In genomic region chrX:149628768-149629167, GRCh38 we compare ENCODE assay signal across 22 cellular contexts. TPM values are rescaled to one million over a fixed set of nuclear protein-coding genes. Genes with fewer than 3 reads are reported as not detected.
DNase-seq lines count a peak whose midpoint lies in the region; ATAC-seq and TF ChIP-seq lines count a peak whose summit lies in the region.
"Had no signal": no experiment of that assay in that cellular context is flagged by ENCODE, and none has a peak within 500 bp of the region (broad histone marks: within the 10 kb centered on the region; RNA-seq: fewer than 3 reads in every experiment).

No MANE protein-coding gene starts in this region.

- peak overlapping the region; percentile 42 for H3K9ac ChIP-seq in endodermal cell (ENCODE audit: extremely low read depth, low read length, poor library complexity, severe bottlenecking)

- peaks cover 13% of the 10 kb centered on the region for H3K4me1 ChIP-seq in CD4-positive, CD25-positive, alpha-beta regulatory T cell (ENCODE audit: control insufficient read depth, insufficient read depth, low read length, poor library complexity, severe bottlenecking)
- H3K4me1 ChIP-seq in endodermal cell (ENCODE audit: control insufficient read depth, insufficient read depth, low read length) (peaks cover 8% of the 10 kb centered on the region), tibial artery (peaks cover 0 to 19% (median 0%) of the 10 kb centered on the region in 4 donors), transverse colon (peaks cover 0 to 15% (median 0%) of the 10 kb centered on the region in 4 donors)

- peaks cover 4% of the 10 kb centered on the region for H3K27me3 Mint-ChIP-seq in CD4-positive, CD25-positive, alpha-beta regulatory T cell
- no peaks in the 10 kb centered on the region for H3K27me3 Mint-ChIP-seq in Calu3 (ENCODE audit: unreplicated experiment)
- peaks cover 17% of the 10 kb centered on the region for H3K27me3 Mint-ChIP-seq in endodermal cell (ENCODE audit: insufficient read depth)
- no peaks in the 10 kb centered on the region for H3K27me3 Mint-ChIP-seq in natural killer cell (ENCODE audit: low read depth in 2 of 2)
- H3K27me3 Mint-ChIP-seq: CD4-positive, alpha-beta memory T cell had no signal

- H3K9me3 ChIP-seq in CD4-positive, CD25-positive, alpha-beta regulatory T cell (ENCODE audit: control insufficient read depth in 2 of 2, low read length in 2 of 2) = no peaks in the 10 kb centered on the region
- H3K9me3 ChIP-seq in endodermal cell (ENCODE audit: control insufficient read depth, low read length) = no peaks in the 10 kb centered on the region
- no peaks in the 10 kb centered on the region for H3K9me3 ChIP-seq in tibial artery
- no peaks in the 10 kb centered on the region for H3K9me3 ChIP-seq in transverse colon

- intact Hi-C loops in Calu3 (cut with micrococcal nuclease; ENCODE audit: unreplicated experiment) = no loop called here
- intact Hi-C loops in natural killer cell (cut with micrococcal nuclease) = no loop called here
- intact Hi-C loops in tibial artery (cut with DNase I; ENCODE audit: low total_unique reads) = no loop called here
- intact Hi-C loops in transverse colon (cut with DNase I; ENCODE audit: low total_unique reads) = no loop called here

- no peak overlapping the region for H3K4me3 ChIP-seq in CD4-positive, CD25-positive, alpha-beta regulatory T cell (ENCODE audit: low read depth, low read length)
- H3K4me3 ChIP-seq in endodermal cell (ENCODE audit: low read length) (peak overlapping the region; percentile 96), tibial artery (no peak overlapping the region), transverse colon (no peak overlapping the region)

- TF ChIP-seq CTCF in Calu3 (IDR thresholded peaks at IDR 0.05; ENCODE audit: unreplicated experiment) (no peak), endodermal cell (conservative IDR thresholded peaks at IDR 0.05) (no peak), natural killer cell (IDR thresholded peaks at IDR 0.05) (no peak), tibial artery (IDR thresholded peaks at IDR 0.05) (no peak), transverse colon (IDR thresholded peaks at IDR 0.05) (no peak)

- H3K4me3 Mint-ChIP-seq in CD4-positive, CD25-positive, alpha-beta regulatory T cell = peak overlapping the region in 3 of 4 donors; percentile 27 to 99 (median 42)
- H3K4me3 Mint-ChIP-seq in Calu3 (ENCODE audit: low read depth, unreplicated experiment) (no peak overlapping the region), endodermal cell (peak overlapping the region; percentile 87), natural killer cell (peak overlapping the region; percentile 21)
- H3K4me3 Mint-ChIP-seq: H9, HFFc6 had no signal

- no peaks in the 10 kb centered on the region for H3K36me3 ChIP-seq in CD4-positive, CD25-positive, alpha-beta regulatory T cell (ENCODE audit: control insufficient read depth, insufficient read depth, low read length)
- H3K36me3 ChIP-seq in endodermal cell (ENCODE audit: control insufficient read depth, insufficient read depth, low read length) (peaks cover 17% of the 10 kb centered on the region), tibial artery (no peaks in the 10 kb centered on the region), transverse colon (no peaks in the 10 kb centered on the region)

- H3K9me3 Mint-ChIP-seq in CD4-positive, CD25-positive, alpha-beta regulatory T cell = no peaks in the 10 kb centered on the region
- H3K9me3 Mint-ChIP-seq in Calu3 (ENCODE audit: low read depth, unreplicated experiment) (no peaks in the 10 kb centered on the region), endodermal cell (peaks cover 69% of the 10 kb centered on the region), natural killer cell (no peaks in the 10 kb centered on the region)
- H3K9me3 Mint-ChIP-seq: CD4-positive, alpha-beta memory T cell; HFFc6 had no signal

- TF ChIP-seq POLR2A in transverse colon (IDR thresholded peaks at IDR 0.05) = no peak

- H3K36me3 Mint-ChIP-seq in CD4-positive, CD25-positive, alpha-beta regulatory T cell = no peaks in the 10 kb centered on the region
- H3K36me3 Mint-ChIP-seq in Calu3 (ENCODE audit: insufficient read depth, unreplicated experiment) (peaks cover 24% of the 10 kb centered on the region), endodermal cell (ENCODE audit: low read depth) (no peaks in the 10 kb centered on the region), natural killer cell (no peaks in the 10 kb centered on the region)

- H3K27ac ChIP-seq in CD4-positive, CD25-positive, alpha-beta regulatory T cell (ENCODE audit: insufficient read depth, low read length, poor library complexity, severe bottlenecking) = no peak overlapping the region
- H3K27ac ChIP-seq in endodermal cell (ENCODE audit: low read depth, low read length) = no peak overlapping the region
- no peak overlapping the region for H3K27ac ChIP-seq in tibial artery
- H3K27ac ChIP-seq in transverse colon = no peak overlapping the region

- in situ Hi-C loops in transverse colon (cut with MboI; ENCODE audit: low pct_ligation_motif_present in 1 of 4, low pct_unique_long_range_greater_than_20kb in 1 of 4, low sequenced_read_pairs in 3 of 4) = loop anchor here in 1 of 4 donors (25.0 kb wide), 1 partner anchor 116 kb away; the partner anchor contains the start of gene IDS

- H3K27me3 ChIP-seq in CD4-positive, CD25-positive, alpha-beta regulatory T cell (ENCODE audit: control insufficient read depth, insufficient read depth, low read length) = no peaks in the 10 kb centered on the region
- H3K27me3 ChIP-seq in endodermal cell (ENCODE audit: control insufficient read depth, insufficient read depth, low read length, poor library complexity, severe bottlenecking) (no peaks in the 10 kb centered on the region), tibial artery (no peaks in the 10 kb centered on the region), transverse colon (no peaks in the 10 kb centered on the region)

- WGBS in endodermal cell (ENCODE audit: insufficient coverage in 1 of 2, insufficient read length in 1 of 2), 2 experiments = 83 to 90% methylated on average over 2 of the region's 2 CpGs
- WGBS in transverse colon (ENCODE audit: low coverage in 1 of 2), 2 donors = 83% methylated on average over 2 of the region's 2 CpGs; no CpG with 5 or more reads in 1 of the 2 donors

- no peak for DNase-seq in CD4-positive, CD25-positive, alpha-beta regulatory T cell
- no peak for DNase-seq in Calu3
- DNase-seq in endodermal cell = no peak
- no peak for DNase-seq in natural killer cell
- no peak for DNase-seq in iPS-NIHi7 (ENCODE audit: extremely low spot score)
- DNase-seq in tibial artery = no peak
- no peak for DNase-seq in transverse colon
- DNase-seq: CD4-positive, alpha-beta memory T cell; DMS153; H9; HFFc6; Karpas-422; NCI-H1048; NCI-H1417 treated with DMSO at 0.1 percent for 48 hours; NCI-H187; NCI-H446 treated with DMSO at 0.1 percent for 48 hours; OCI-M1 had no signal

- TF ChIP-seq EP300 in transverse colon (IDR thresholded peaks at IDR 0.05; ENCODE audit: low read depth) = no peak

- H3K27ac Mint-ChIP-seq in CD4-positive, CD25-positive, alpha-beta regulatory T cell = no peak overlapping the region
- H3K27ac Mint-ChIP-seq in Calu3 (ENCODE audit: unreplicated experiment) = peak overlapping the region; percentile 27
- H3K27ac Mint-ChIP-seq in endodermal cell = no peak overlapping the region
- no peak overlapping the region for H3K27ac Mint-ChIP-seq in natural killer cell
- H3K27ac Mint-ChIP-seq: H9, HFFc6 had no signal

- ATAC-seq in CD4-positive, CD25-positive, alpha-beta regulatory T cell (ENCODE audit: low read depth in 2 of 2) = no peak
- no peak for ATAC-seq in natural killer cell
- ATAC-seq: Right ventricle myocardium inferior had no signal

- no TSS peak for BruUV-seq in Calu3 (replicated peaks; lab: Mats Ljungman, UMichigan)

- CTCF ChIA-PET in Calu3 (lab: Charles Lee) = no interaction called here

- peaks cover 5 to 54% (median 38%) of the 10 kb centered on the region in 4 donors for H3K4me1 Mint-ChIP-seq in CD4-positive, CD25-positive, alpha-beta regulatory T cell
- H3K4me1 Mint-ChIP-seq in Calu3 (ENCODE audit: low read depth, unreplicated experiment) (peaks cover 32% of the 10 kb centered on the region), endodermal cell (peaks cover 50% of the 10 kb centered on the region), natural killer cell (peaks cover 38 to 51% of the 10 kb centered on the region in 2 donors)

RNA-seq across cellular contexts. Expression of gene TMEM185A, which starts 2.8 kb away (rescaled TPM):
- 19.5 TPM for total RNA-seq in CD4-positive, CD25-positive, alpha-beta regulatory T cell
- polyA plus RNA-seq in CD4-positive, CD25-positive, alpha-beta regulatory T cell = 10 to 100 TPM; 16.2 to 21.9 (median 19.9) TPM
- total RNA-seq in Calu3 (2022) = 30.2 and 33.9 TPM in 2 replicates
- total RNA-seq in endodermal cell = 10 to 100 TPM; 60.1 to 66.3 TPM
- polyA plus RNA-seq in endodermal cell (2013, experiment 1 of 2) = 36.0 TPM
- 33.1 TPM for polyA plus RNA-seq in endodermal cell (2013, experiment 2 of 2)
- 10 to 100 TPM; 15.1 to 29.6 (median 26.6) TPM for total RNA-seq in natural killer cell
- 10 to 100 TPM in 2 of 4 donors, 1 to 10 TPM in 2; 2.2 to 26.8 (median 12.0) TPM for total RNA-seq in transverse colon

RNA-seq across cellular contexts. Expression of gene HSFX2, which starts 33.7 kb away (rescaled TPM):
- not detected for total RNA-seq in CD4-positive, CD25-positive, alpha-beta regulatory T cell
- not detected for polyA plus RNA-seq in CD4-positive, CD25-positive, alpha-beta regulatory T cell
- total RNA-seq in Calu3 (2022) (0.76 and 2.1 TPM in 2 replicates), endodermal cell (not detected), natural killer cell (under 1 TPM in 2 of 3 donors, not detected in 1; 0.45 to 0.70 TPM), transverse colon (not detected)
- 0.18 TPM for polyA plus RNA-seq in endodermal cell (2013, experiment 1 of 2)
- polyA plus RNA-seq in endodermal cell (2013, experiment 2 of 2) = 1.1 TPM
- total RNA-seq: G401, H9, Right ventricle myocardium inferior, SK-MEL-5 had no signal

RNA-seq across cellular contexts. Expression of gene MAGEA9B, which starts 41.5 kb away (rescaled TPM):
- not detected for total RNA-seq in CD4-positive, CD25-positive, alpha-beta regulatory T cell
- polyA plus RNA-seq in CD4-positive, CD25-positive, alpha-beta regulatory T cell = not detected
- total RNA-seq in Calu3 (2022) = not detected in 2 replicates
- not detected for total RNA-seq in endodermal cell
- polyA plus RNA-seq in endodermal cell (2013, experiment 1 of 2) = not detected
- polyA plus RNA-seq in endodermal cell (2013, experiment 2 of 2) = not detected
- not detected for total RNA-seq in natural killer cell
- not detected for total RNA-seq in transverse colon
- total RNA-seq: CD4-positive, alpha-beta memory T cell; G401; H9; HFFc6; MCF 10A; Right ventricle myocardium inferior; SK-MEL-5 had no signal
- polyA plus RNA-seq: BJ; CD4-positive, alpha-beta memory T cell had no signal
